Comparison of ENCODE assay signal across 12 cellular contexts in genomic region chr10:59578013-59578412, GRCh38.
"Had no signal": no experiment of that assay in that cellular context is flagged by ENCODE, and none has a peak within 500 bp of the region (broad histone marks: within the 10 kb centered on the region; RNA-seq: fewer than 3 reads in every experiment).

No MANE protein-coding gene starts in this region.

- ATAC-seq: body of pancreas; foreskin keratinocyte; naive thymus-derived CD4-positive, alpha-beta T cell had no signal

- H3K4me3 Mint-ChIP-seq: activated B cell treated with CpG ODN at 0.5 μM for 24 hours; activated CD4-positive, alpha-beta T cell treated with anti-CD3 and anti-CD28 coated beads, Interleukin-2, amount 10 ng/mL, durations not matched to agents 7 days and 5 days; activated naive CD4-positive, alpha-beta T cell treated with anti-CD3 and anti-CD28 coated beads, Interleukin-2, amount 50 U/mL, for 24 hours; naive thymus-derived CD4-positive, alpha-beta T cell had no signal

- DNase-seq: activated B cell treated with CpG ODN at 0.5 μM for 24 hours; activated CD4-positive, alpha-beta T cell treated with anti-CD3 and anti-CD28 coated beads, Interleukin-2, amount 10 ng/mL, durations not matched to agents 7 days and 5 days; activated T-cell treated with anti-CD3 and anti-CD28 coated beads, Interleukin-2, amount 50 U/mL, for 1 hour; amniotic stem cell; body of pancreas; central memory CD4-positive, alpha-beta T cell; effector CD4-positive, alpha-beta T cell; foreskin keratinocyte; head of caudate nucleus; mammary epithelial cell; naive thymus-derived CD4-positive, alpha-beta T cell had no signal

- H3K4me1 Mint-ChIP-seq: activated B cell treated with CpG ODN at 0.5 μM for 24 hours; activated CD4-positive, alpha-beta T cell treated with anti-CD3 and anti-CD28 coated beads, Interleukin-2, amount 10 ng/mL, durations not matched to agents 7 days and 5 days; activated naive CD4-positive, alpha-beta T cell treated with anti-CD3 and anti-CD28 coated beads, Interleukin-2, amount 50 U/mL, for 24 hours had no signal

- H3K9me3 Mint-ChIP-seq: activated B cell treated with CpG ODN at 0.5 μM for 24 hours; activated CD4-positive, alpha-beta T cell treated with anti-CD3 and anti-CD28 coated beads, Interleukin-2, amount 10 ng/mL, durations not matched to agents 7 days and 5 days; activated naive CD4-positive, alpha-beta T cell treated with anti-CD3 and anti-CD28 coated beads, Interleukin-2, amount 50 U/mL, for 24 hours had no signal

- H3K27ac Mint-ChIP-seq: activated B cell treated with CpG ODN at 0.5 μM for 24 hours; activated CD4-positive, alpha-beta T cell treated with anti-CD3 and anti-CD28 coated beads, Interleukin-2, amount 10 ng/mL, durations not matched to agents 7 days and 5 days; activated naive CD4-positive, alpha-beta T cell treated with anti-CD3 and anti-CD28 coated beads, Interleukin-2, amount 50 U/mL, for 24 hours; naive thymus-derived CD4-positive, alpha-beta T cell had no signal

- H3K36me3 Mint-ChIP-seq: activated naive CD4-positive, alpha-beta T cell treated with anti-CD3 and anti-CD28 coated beads, Interleukin-2, amount 50 U/mL, for 24 hours; naive thymus-derived CD4-positive, alpha-beta T cell had no signal
